Comparison of ENCODE assay signal across 9 cellular contexts in genomic region chr21:43733529-43734071, GRCh38. TPM values are rescaled to one million over a fixed set of nuclear protein-coding genes. Genes with fewer than 3 reads are reported as not detected.
DNase-seq lines count a peak whose midpoint lies in the region; ATAC-seq and TF ChIP-seq lines count a peak whose summit lies in the region.
"Had no signal": no experiment of that assay in that cellular context is flagged by ENCODE, and none has a peak within 500 bp of the region (broad histone marks: within the 10 kb centered on the region; RNA-seq: fewer than 3 reads in every experiment).

No MANE protein-coding gene starts in this region.

- peak overlapping the region; percentile 83 for H3K27ac ChIP-seq in temporal lobe (ENCODE audit: low read depth, low read length)
- no peak overlapping the region for H3K27ac ChIP-seq in PC-3 (ENCODE audit: low read length)

- no peaks in the 10 kb centered on the region for H3F3A ChIP-seq in PC-3 (ENCODE audit: low read length, unreplicated experiment)

- no peak for DNase-seq in activated CD4-positive, CD25-positive, alpha-beta regulatory T cell treated with anti-CD3 and anti-CD28 coated beads, Interleukin-2, amount 50 U/mL, for 72 hours
- DNase-seq in adipocyte (ENCODE audit: low read depth): peak; percentile 51
- peak; percentile 63 for DNase-seq in iris pigment epithelial cell (ENCODE audit: low read depth)
- DNase-seq in NCI-H345 treated with DMSO at 0.1 percent for 48 hours (lab: John Stamatoyannopoulos, UW; ENCODE audit: unreplicated experiment): no peak
- DNase-seq in PC-3: no peak
- DNase-seq in NCI-H2029 (lab: John Stamatoyannopoulos, UW): no peak
- DNase-seq: KG1 had no signal

- ATAC-seq in activated CD4-positive, CD25-positive, alpha-beta regulatory T cell treated with anti-CD3 and anti-CD28 coated beads, Interleukin-2, amount 50 U/mL, for 24 hours: peak; percentile 27 to 42
- no peak for ATAC-seq in PC-3

- no peak for TF ChIP-seq CTCF in PC-3 (conservative IDR thresholded peaks at IDR 0.05; ENCODE audit: low read depth, low read length)

- H3K4me3 ChIP-seq in adipocyte (ENCODE audit: low read length) (no peak overlapping the region), PC-3 (ENCODE audit: low read length) (no peak overlapping the region)

- H3K4me1 ChIP-seq in adipocyte (ENCODE audit: control insufficient read depth, insufficient read depth, low read length): peaks cover 59% of the 10 kb centered on the region
- peaks cover 11% of the 10 kb centered on the region for H3K4me1 ChIP-seq in PC-3 (ENCODE audit: insufficient read depth, low read length)

- CTCF ChIA-PET in PC-3 (lab: Charles Lee): no interaction called here

- no peak overlapping the region for H3K4me2 ChIP-seq in PC-3 (ENCODE audit: low read length)

- H3K36me3 ChIP-seq in adipocyte (ENCODE audit: control insufficient read depth, insufficient read depth, low read length, severe bottlenecking) (peaks cover 27% of the 10 kb centered on the region), PC-3 (ENCODE audit: low read depth, low read length) (peaks cover 55% of the 10 kb centered on the region)

- H3K27me3 ChIP-seq in adipocyte (replicated peaks; ENCODE audit: control insufficient read depth, insufficient read depth, low read length) (no peaks in the 10 kb centered on the region), PC-3 (ENCODE audit: low read length) (no peaks in the 10 kb centered on the region)

- BruUV-seq in PC-3 (replicated peaks; lab: Mats Ljungman, UMichigan): no TSS peak

- POLR2A ChIA-PET in PC-3 (lab: Charles Lee; ENCODE audit: unreplicated experiment): no interaction called here

- intact Hi-C loops in PC-3 (cut with micrococcal nuclease): no loop called here

- H2AFZ ChIP-seq in PC-3 (ENCODE audit: low read length): no peak overlapping the region

- peak overlapping the region; percentile 4 for H3K9ac ChIP-seq in adipocyte (ENCODE audit: low read length)
- H3K9ac ChIP-seq in PC-3 (ENCODE audit: low read length): no peak overlapping the region

- H3K79me2 ChIP-seq in PC-3 (ENCODE audit: low read length): peaks cover 94% of the 10 kb centered on the region

- 0 out of 2 replicates have a peak, but pooled peaks cover 35% of the 10 kb centered on the region for H4K20me1 ChIP-seq in PC-3 (ENCODE audit: low read length)

- no peaks in the 10 kb centered on the region for H3K9me3 ChIP-seq in adipocyte (ENCODE audit: control insufficient read depth, low read length)
- no peaks in the 10 kb centered on the region for H3K9me3 ChIP-seq in PC-3 (ENCODE audit: low read length)

- H3K9me2 ChIP-seq in PC-3 (replicated peaks; ENCODE audit: low read length): no peaks in the 10 kb centered on the region

RNA-seq across cellular contexts. Expression of gene PDXK, which starts 14.7 kb away (rescaled TPM):
- total RNA-seq in temporal lobe: 38.6 TPM
- total RNA-seq in PC-3 (2014; rRNA removed): 423 and 464 TPM in 2 replicates

RNA-seq across cellular contexts. Expression of gene CSTB, which starts 42.5 kb away (rescaled TPM):
- 5.7 TPM for total RNA-seq in temporal lobe
- 99.2 and 151 TPM in 2 replicates for total RNA-seq in PC-3 (2014; rRNA removed)

RNA-seq across cellular contexts. Expression of gene RRP1, which starts 55.8 kb away (rescaled TPM):
- total RNA-seq in temporal lobe: 12.3 TPM
- 76.4 and 96.6 TPM in 2 replicates for total RNA-seq in PC-3 (2014; rRNA removed)

Comparison
In these comparisons a context has a peak if more than half of its experiments do, and no peak if none do; other contexts are left out.
1. DNase-seq: peak in adipocyte (single experiment) and iris pigment epithelial cell (single experiment); none in activated CD4-positive, CD25-positive, alpha-beta regulatory T cell treated with anti-CD3 and anti-CD28 coated beads, Interleukin-2, amount 50 U/mL, for 72 hours (single experiment), NCI-H345 treated with DMSO at 0.1 percent for 48 hours (single experiment), PC-3 (single experiment) and NCI-H2029 (single experiment).
2. RNA of gene PDXK, which starts 14.7 kb away (total RNA-seq): 423 to 464 TPM in PC-3; 38.6 TPM in temporal lobe (single experiment); every median in the first group is over 10 times any median in the second.
3. RNA of gene CSTB, which starts 42.5 kb away (total RNA-seq): 99.2 to 151 TPM in PC-3; 5.7 TPM in temporal lobe (single experiment); every median in the first group is over 10 times any median in the second.